ENCODE assay signal across 8 cellular contexts in the genomic region with DNA sequence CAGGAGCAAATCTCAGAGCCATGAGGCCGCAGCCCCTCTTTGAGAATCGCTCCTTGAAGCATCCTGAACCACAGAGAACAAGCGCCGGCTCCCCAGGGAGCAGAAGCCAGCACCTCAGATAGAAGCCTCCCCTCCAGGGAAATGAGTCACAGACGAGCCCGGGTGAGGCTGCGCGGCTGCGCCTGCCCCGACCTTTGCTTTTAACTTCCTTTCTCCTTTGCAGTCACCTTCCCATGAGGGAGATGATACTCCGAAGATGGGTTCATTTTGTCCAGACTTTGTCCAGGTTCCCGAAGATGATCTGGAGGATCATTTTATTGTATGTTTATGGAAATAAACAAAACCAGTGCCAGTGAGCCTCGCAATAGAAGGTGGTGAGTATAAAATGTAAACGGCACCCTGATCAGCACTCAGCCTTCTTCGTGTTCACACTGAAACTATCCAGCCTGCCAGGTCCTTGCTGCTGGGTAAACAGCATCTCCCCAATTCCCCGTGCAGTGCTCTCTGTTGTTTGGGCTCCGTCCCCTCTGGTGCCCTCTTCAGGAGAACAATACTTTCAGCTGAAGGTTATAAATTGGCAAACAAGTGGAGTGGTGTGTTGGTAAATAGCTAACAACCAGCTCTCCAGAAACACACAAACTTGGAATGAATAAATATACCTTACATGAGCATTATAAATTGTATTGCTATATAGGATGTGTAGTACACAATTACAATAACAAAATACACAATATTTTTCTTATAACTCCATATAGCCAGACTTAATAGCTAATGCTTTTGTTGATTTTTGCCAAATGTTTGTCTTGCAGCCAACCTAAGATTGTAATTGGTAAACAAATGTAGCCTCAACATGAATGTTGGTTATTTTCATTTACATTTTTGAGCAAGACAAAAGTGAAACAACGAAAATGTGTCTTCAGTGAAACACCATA. TPM values are rescaled to one million over a fixed set of nuclear protein-coding genes. Genes with fewer than 3 reads are reported as not detected.
A peak's percentile ranks its signal among the peaks of the same experiment; 100 is the strongest.
DNase-seq lines count a peak whose midpoint lies in the region; ATAC-seq, FAIRE-seq and TF ChIP-seq lines count a peak whose summit lies in the region.

No MANE protein-coding gene starts in this region.

- H3K36me3 Mint-ChIP-seq in activated CD4-positive, alpha-beta memory T cell treated with anti-CD3 and anti-CD28 coated beads for 36 hours = no peaks in the 10 kb centered on the region
- no peaks in the 10 kb centered on the region for H3K36me3 Mint-ChIP-seq in stimulated activated naive CD8-positive, alpha-beta T cell treated with anti-CD3 and anti-CD28 coated beads, Interleukin-15, Interleukin-2, amounts not matched to agents 100 ng/mL and 50 ng/mL, for 24 hours (ENCODE audit: low read depth)

- peak overlapping the region; percentile 85 for H3K4me3 Mint-ChIP-seq in activated CD4-positive, alpha-beta memory T cell treated with anti-CD3 and anti-CD28 coated beads for 36 hours
- H3K4me3 Mint-ChIP-seq in stimulated activated naive CD8-positive, alpha-beta T cell treated with anti-CD3 and anti-CD28 coated beads, Interleukin-15, Interleukin-2, amounts not matched to agents 100 ng/mL and 50 ng/mL, for 24 hours = peak overlapping the region; percentile 85

- H3K4me1 Mint-ChIP-seq in activated CD4-positive, alpha-beta memory T cell treated with anti-CD3 and anti-CD28 coated beads for 36 hours (ENCODE audit: low read depth) = peaks cover 25% of the 10 kb centered on the region
- peaks cover 30% of the 10 kb centered on the region for H3K4me1 Mint-ChIP-seq in stimulated activated naive CD8-positive, alpha-beta T cell treated with anti-CD3 and anti-CD28 coated beads, Interleukin-15, Interleukin-2, amounts not matched to agents 100 ng/mL and 50 ng/mL, for 24 hours (ENCODE audit: low read depth)

- ATAC-seq in GM19351 (IDR thresholded peaks at IDR 0.05; ENCODE audit: unreplicated experiment) (peak; percentile 73), HG03442 (IDR thresholded peaks at IDR 0.05; ENCODE audit: unreplicated experiment) (peak; percentile 71), mucosa of descending colon (peak; percentile 91)

- DNase-seq in COLO668 (lab: John Stamatoyannopoulos, UW; ENCODE audit: unreplicated experiment) = peak; percentile 57
- peak; percentile 79 to 85 for DNase-seq in NCI-H526 (lab: John Stamatoyannopoulos, UW)
- DNase-seq in activated CD4-positive, alpha-beta memory T cell treated with anti-CD3 and anti-CD28 coated beads for 36 hours = peak; percentile 75
- peak in 2 of 3 donors; percentile 45 to 58 for DNase-seq in mucosa of descending colon

- H3K4me1 ChIP-seq in mucosa of descending colon (ENCODE audit: low read depth) = peaks cover 9% of the 10 kb centered on the region

- POLR2A ChIA-PET in activated CD4-positive, alpha-beta memory T cell treated with anti-CD3 and anti-CD28 coated beads for 36 hours (lab: Charles Lee) = interaction anchor here (1.1 kb wide), 1 partner anchor 41 kb away, joined by 4 read pairs; a partner anchor contains a TSS

- FAIRE-seq in endometrium (lab: Jason Lieb, UNC) = peak; percentile 64

- H3K27me3 Mint-ChIP-seq in activated CD4-positive, alpha-beta memory T cell treated with anti-CD3 and anti-CD28 coated beads for 36 hours = peaks cover 6% of the 10 kb centered on the region
- peaks cover 31% of the 10 kb centered on the region for H3K27me3 Mint-ChIP-seq in stimulated activated naive CD8-positive, alpha-beta T cell treated with anti-CD3 and anti-CD28 coated beads, Interleukin-15, Interleukin-2, amounts not matched to agents 100 ng/mL and 50 ng/mL, for 24 hours

- peak overlapping the region; percentile 83 for H3K27ac Mint-ChIP-seq in activated CD4-positive, alpha-beta memory T cell treated with anti-CD3 and anti-CD28 coated beads for 36 hours
- H3K27ac Mint-ChIP-seq in stimulated activated naive CD8-positive, alpha-beta T cell treated with anti-CD3 and anti-CD28 coated beads, Interleukin-15, Interleukin-2, amounts not matched to agents 100 ng/mL and 50 ng/mL, for 24 hours = peak overlapping the region; percentile 58

- H3K36me3 ChIP-seq in mucosa of descending colon (ENCODE audit: low read depth) = no peaks in the 10 kb centered on the region

- no peaks in the 10 kb centered on the region for H3K9me3 ChIP-seq in mucosa of descending colon

- TF ChIP-seq CTCF in mucosa of descending colon (IDR thresholded peaks at IDR 0.05) = peak; percentile 23

- H3K4me3 ChIP-seq in mucosa of descending colon = no peak overlapping the region

- CTCF ChIA-PET in activated CD4-positive, alpha-beta memory T cell treated with anti-CD3 and anti-CD28 coated beads for 36 hours (lab: Charles Lee) = interaction anchor here (0.6 to 3.0 kb wide), 21 partner anchors 8 to 343 kb away, joined by 3 to 25 read pairs (median 3); no protein-coding TSS in a partner anchor

- intact Hi-C loops in activated CD4-positive, alpha-beta memory T cell treated with anti-CD3 and anti-CD28 coated beads for 36 hours (cut with micrococcal nuclease) = loop anchor here (1.0 to 5.0 kb wide), 2 partner anchors 59 to 297 kb away; no protein-coding TSS in a partner anchor
- intact Hi-C loops in mucosa of descending colon (cut with DNase I, micrococcal nuclease) = loop anchor here in 1 of 2 donors (10.0 kb wide), 1 partner anchor 294 kb away; no protein-coding TSS in a partner anchor

- H3K9me3 Mint-ChIP-seq in activated CD4-positive, alpha-beta memory T cell treated with anti-CD3 and anti-CD28 coated beads for 36 hours = no peaks in the 10 kb centered on the region
- no peaks in the 10 kb centered on the region for H3K9me3 Mint-ChIP-seq in stimulated activated naive CD8-positive, alpha-beta T cell treated with anti-CD3 and anti-CD28 coated beads, Interleukin-15, Interleukin-2, amounts not matched to agents 100 ng/mL and 50 ng/mL, for 24 hours

RNA-seq across cellular contexts. Expression of a gene that starts 41.4 kb away (rescaled TPM):
- total RNA-seq in activated CD4-positive, alpha-beta memory T cell treated with anti-CD3 and anti-CD28 coated beads for 36 hours = 10 to 100 TPM; 11.3 to 11.6 TPM
- total RNA-seq in mucosa of descending colon = 10 to 100 TPM; 35.7 to 47.8 (median 39.4) TPM
